ENCODE assay signal across 8 cellular contexts in genomic region chr21:37208056-37208705, GRCh38. TPM values are rescaled to one million over a fixed set of nuclear protein-coding genes. Genes with fewer than 3 reads are reported as not detected.
DNase-seq lines count a peak whose midpoint lies in the region; ATAC-seq, FAIRE-seq and TF ChIP-seq lines count a peak whose summit lies in the region.

No MANE protein-coding gene starts in this region.

- TF ChIP-seq CTCF in GM12865 (IDR thresholded peaks at IDR 0.05; ENCODE audit: insufficient read depth, low read depth, low read length, missing control alignments) = no peak
- no peak for TF ChIP-seq CTCF in HL-60 (IDR thresholded peaks at IDR 0.05; ENCODE audit: insufficient read depth, low read length)
- TF ChIP-seq CTCF in kidney (IDR thresholded peaks at IDR 0.05; ENCODE audit: borderline replicate concordance, extremely low read depth, insufficient read depth) = no peak

- no peaks in the 10 kb centered on the region for H3K9me3 Mint-ChIP-seq in activated T-helper 17 cell treated with anti-CD3 and anti-CD28 coated beads, Interleukin-2, amount 50 U/mL, for 72 hours

- no peaks in the 10 kb centered on the region for H3K27me3 Mint-ChIP-seq in activated T-helper 17 cell treated with anti-CD3 and anti-CD28 coated beads, Interleukin-2, amount 50 U/mL, for 72 hours

- peak; percentile 91 for DNase-seq in GM12865 (ENCODE audit: low read depth)
- peak; percentile 12 to 84 for DNase-seq in HL-60 (ENCODE audit: low read depth in 1 of 2, low spot score in 1 of 2)
- peak; percentile 88 for DNase-seq in kidney
- peak; percentile 53 for DNase-seq in stimulated activated naive CD8-positive, alpha-beta T cell treated with anti-CD3 and anti-CD28 coated beads, Interleukin-15, Interleukin-2, amounts not matched to agents 100 U/mL and 50 U/mL, for 24 hours
- no peak for DNase-seq in NK-92 treated with Interleukin-12 subunit alpha and Interleukin-12 subunit beta, amount 100 ng/mL, for 24 hours (lab: John Stamatoyannopoulos, UW)
- no peak for DNase-seq in NCI-H1417 treated with DMSO at 0.1 percent for 48 hours (lab: John Stamatoyannopoulos, UW)

- H3K27me3 ChIP-seq in HL-60 (ENCODE audit: insufficient read depth, poor library complexity, severe bottlenecking) = no peaks in the 10 kb centered on the region

- H3K4me1 Mint-ChIP-seq in activated T-helper 17 cell treated with anti-CD3 and anti-CD28 coated beads, Interleukin-2, amount 50 U/mL, for 72 hours = peaks cover 16% of the 10 kb centered on the region

- peak overlapping the region; percentile 50 for H3K4me3 Mint-ChIP-seq in activated T-helper 17 cell treated with anti-CD3 and anti-CD28 coated beads, Interleukin-2, amount 50 U/mL, for 72 hours

- H3K36me3 ChIP-seq in kidney (ENCODE audit: control insufficient read depth in 1 of 2, insufficient read depth in 2 of 2, low read length in 2 of 2) = no peaks in the 10 kb centered on the region

- H3K4me3 ChIP-seq in GM12865 (ENCODE audit: low read depth, low read length) (peak overlapping the region; percentile 63), HL-60 (replicated peaks; ENCODE audit: insufficient read depth, low read length) (no peak overlapping the region), kidney (ENCODE audit: low read length in 2 of 2) (no peak overlapping the region)

- no peaks in the 10 kb centered on the region for H3K9me3 ChIP-seq in kidney (ENCODE audit: control insufficient read depth in 1 of 2, low read length in 2 of 2)

- peak; percentile 62 for ATAC-seq in GM21360 (IDR thresholded peaks at IDR 0.05; ENCODE audit: unreplicated experiment)
- ATAC-seq in activated T-helper 17 cell treated with anti-CD3 and anti-CD28 coated beads, Interleukin-2, amount 50 U/mL, for 72 hours (replicated peaks) = peak; percentile 80
- peak; percentile 72 for ATAC-seq in stimulated activated naive CD8-positive, alpha-beta T cell treated with anti-CD3 and anti-CD28 coated beads, Interleukin-15, Interleukin-2, amounts not matched to agents 100 U/mL and 50 U/mL, for 24 hours

- peaks cover 0 to 16% of the 10 kb centered on the region in 2 donors for H3K4me1 ChIP-seq in kidney (ENCODE audit: control insufficient read depth in 1 of 2, insufficient read depth in 1 of 2, low read depth in 1 of 2, low read length in 2 of 2)

- H3K27ac ChIP-seq in HL-60 (replicated peaks) (peak overlapping the region; percentile 57), kidney (ENCODE audit: low read depth in 2 of 2, low read length in 2 of 2) (peak overlapping the region; percentile 47 to 51)

- FAIRE-seq in kidney (lab: Jason Lieb, UNC) = no peak

- H3K9ac ChIP-seq in kidney (ENCODE audit: low read length in 2 of 2) = no peak overlapping the region

- H3K36me3 Mint-ChIP-seq in activated T-helper 17 cell treated with anti-CD3 and anti-CD28 coated beads, Interleukin-2, amount 50 U/mL, for 72 hours (ENCODE audit: low read depth) = peaks cover 5% of the 10 kb centered on the region

- intact Hi-C loops in kidney (cut with DNase I) = no loop called here

- peak overlapping the region; percentile 74 for H3K27ac Mint-ChIP-seq in activated T-helper 17 cell treated with anti-CD3 and anti-CD28 coated beads, Interleukin-2, amount 50 U/mL, for 72 hours

RNA-seq across cellular contexts. Expression of gene VPS26C, which starts 59.0 kb away (rescaled TPM):
- total RNA-seq in activated T-helper 17 cell treated with anti-CD3 and anti-CD28 coated beads, Interleukin-2, amount 50 U/mL, for 72 hours = 10 to 100 TPM; 72.1 to 78.5 TPM
- 51.8 TPM for total RNA-seq in kidney
- polyA plus RNA-seq in kidney (ENCODE audit: insufficient read depth, low read depth, low replicate concordance) = 30.0 TPM

Comparison
In these comparisons a context has a peak if more than half of its experiments do, and no peak if none do; other contexts are left out.
1. DNase-seq: peak in GM12865 (single experiment), HL-60 (2 of 2), kidney (single experiment) and stimulated activated naive CD8-positive, alpha-beta T cell treated with anti-CD3 and anti-CD28 coated beads, Interleukin-15, Interleukin-2, amounts not matched to agents 100 U/mL and 50 U/mL, for 24 hours (single experiment); none in NK-92 treated with Interleukin-12 subunit alpha and Interleukin-12 subunit beta, amount 100 ng/mL, for 24 hours (single experiment) and NCI-H1417 treated with DMSO at 0.1 percent for 48 hours (single experiment).
2. Peak in every context shown above with its lines, with median percentiles within 50 percentile points of each other: ATAC-seq.